Comparison of ENCODE assay signal across 18 cellular contexts in genomic region chr12:132400011-132400641, GRCh38.
DNase-seq lines count a peak whose midpoint lies in the region; ATAC-seq and TF ChIP-seq lines count a peak whose summit lies in the region.
"Had no signal": no experiment of that assay in that cellular context is flagged by ENCODE, and none has a peak within 500 bp of the region (broad histone marks: within the 10 kb centered on the region; RNA-seq: fewer than 3 reads in every experiment).

No MANE protein-coding gene starts in this region.

- no peak for TF ChIP-seq CTCF in heart right ventricle (IDR thresholded peaks at IDR 0.05)
- no peak for TF ChIP-seq CTCF in transverse colon (IDR thresholded peaks at IDR 0.05)

- WGBS in heart right ventricle, 2 donors, result 22 to 32% methylated on average over 30 to 31 of the region's 31 CpGs
- 30% methylated on average over 25 of the region's 31 CpGs; no CpG with 5 or more reads in 1 of the 2 donors for WGBS in transverse colon (ENCODE audit: low coverage in 1 of 2), 2 donors

- TF ChIP-seq EP300 in transverse colon (IDR thresholded peaks at IDR 0.05; ENCODE audit: low read depth), result no peak

- intact Hi-C loops in left ventricle myocardium superior (cut with micrococcal nuclease), result no loop called here
- intact Hi-C loops in heart right ventricle (cut with DNase I), result no loop called here
- intact Hi-C loops in transverse colon (cut with DNase I; ENCODE audit: low total_unique reads), result no loop called here

- H3K36me3 Mint-ChIP-seq in activated T-cell treated with anti-CD3 and anti-CD28 coated beads, Interleukin-2, amount 50 U/mL, for 24 hours (ENCODE audit: low read depth), result no peaks in the 10 kb centered on the region
- H3K36me3 Mint-ChIP-seq: activated CD4-positive, alpha-beta memory T cell treated with anti-CD3 and anti-CD28 coated beads for 36 hours; activated naive CD8-positive, alpha-beta T cell had no signal

- DNase-seq in left ventricle myocardium superior, result peak; percentile 19
- no peak for DNase-seq in heart right ventricle
- peak; percentile 78 for DNase-seq in NCI-H2171 treated with DMSO at 0.1 percent for 48 hours (lab: John Stamatoyannopoulos, UW)
- DNase-seq in iPS-NIHi11 (ENCODE audit: low spot score), result peak; percentile 68
- no peak for DNase-seq in transverse colon
- no peak for DNase-seq in activated T-cell treated with anti-CD3 and anti-CD28 coated beads, Interleukin-2, amount 50 U/mL, for 24 hours
- DNase-seq: activated CD4-positive, alpha-beta memory T cell treated with anti-CD3 and anti-CD28 coated beads for 36 hours; brain microvascular endothelial cell; foreskin keratinocyte; Karpas-422; NCI-H1105; NCI-H226 had no signal

- H3K9me3 Mint-ChIP-seq in activated T-cell treated with anti-CD3 and anti-CD28 coated beads, Interleukin-2, amount 50 U/mL, for 24 hours, result no peaks in the 10 kb centered on the region
- H3K9me3 Mint-ChIP-seq: activated CD4-positive, alpha-beta memory T cell treated with anti-CD3 and anti-CD28 coated beads for 36 hours; dendritic cell treated with granulocyte-macrophage colony-stimulating factor and Interleukin-4, amounts not matched to agents 40 ng/mL and 50 ng/mL, for 4 days; T-helper 1 cell treated with Interleukin-12 subunit alpha and Interleukin-12 subunit beta and Interleukin-4 antibody, amounts not matched to agents 30 μg/mL and 1 μg/mL, for 36 hours had no signal

- H3K27me3 ChIP-seq in heart right ventricle (peaks cover 18 to 90% (median 72%) of the 10 kb centered on the region in 7 donors), transverse colon (peaks cover 79% of the 10 kb centered on the region)

- no peak overlapping the region for H3K4me3 Mint-ChIP-seq in activated T-cell treated with anti-CD3 and anti-CD28 coated beads, Interleukin-2, amount 50 U/mL, for 24 hours
- H3K4me3 Mint-ChIP-seq: activated CD4-positive, alpha-beta memory T cell treated with anti-CD3 and anti-CD28 coated beads for 36 hours; activated naive CD8-positive, alpha-beta T cell; dendritic cell treated with granulocyte-macrophage colony-stimulating factor and Interleukin-4, amounts not matched to agents 40 ng/mL and 50 ng/mL, for 4 days; T-helper 1 cell treated with Interleukin-12 subunit alpha and Interleukin-12 subunit beta and Interleukin-4 antibody, amounts not matched to agents 30 μg/mL and 1 μg/mL, for 36 hours had no signal

- H3K4me1 Mint-ChIP-seq in activated T-cell treated with anti-CD3 and anti-CD28 coated beads, Interleukin-2, amount 50 U/mL, for 24 hours (ENCODE audit: low read depth), result no peaks in the 10 kb centered on the region

- H3K27ac ChIP-seq in heart right ventricle (no peak overlapping the region), transverse colon (no peak overlapping the region)
- H3K27ac ChIP-seq: brain microvascular endothelial cell, foreskin keratinocyte, RWPE1 had no signal

- no peaks in the 10 kb centered on the region for H3K9me3 ChIP-seq in heart right ventricle
- H3K9me3 ChIP-seq in transverse colon, result no peaks in the 10 kb centered on the region
- H3K9me3 ChIP-seq: HAP-1 had no signal

- no peak overlapping the region for H3K27ac Mint-ChIP-seq in activated T-cell treated with anti-CD3 and anti-CD28 coated beads, Interleukin-2, amount 50 U/mL, for 24 hours
- H3K27ac Mint-ChIP-seq: activated CD4-positive, alpha-beta memory T cell treated with anti-CD3 and anti-CD28 coated beads for 36 hours; activated naive CD8-positive, alpha-beta T cell; dendritic cell treated with granulocyte-macrophage colony-stimulating factor and Interleukin-4, amounts not matched to agents 40 ng/mL and 50 ng/mL, for 4 days; T-helper 1 cell treated with Interleukin-12 subunit alpha and Interleukin-12 subunit beta and Interleukin-4 antibody, amounts not matched to agents 30 μg/mL and 1 μg/mL, for 36 hours had no signal

- no peaks in the 10 kb centered on the region for H3K4me1 ChIP-seq in heart right ventricle
- no peaks in the 10 kb centered on the region for H3K4me1 ChIP-seq in transverse colon
- H3K4me1 ChIP-seq: foreskin keratinocyte, HAP-1 had no signal

- in situ Hi-C loops in transverse colon (cut with MboI; ENCODE audit: low pct_ligation_motif_present in 1 of 4, low pct_unique_long_range_greater_than_20kb in 1 of 4, low sequenced_read_pairs in 3 of 4), result loop anchor here (25.0 kb wide), 3 partner anchors 112 to 212 kb away; partner anchors contain the start of genes LRCOL1 (in 3 of the 4) and P2RX2 (in 3 of the 4)

- H3K36me3 ChIP-seq in heart right ventricle, result no peaks in the 10 kb centered on the region
- no peaks in the 10 kb centered on the region for H3K36me3 ChIP-seq in transverse colon
- H3K36me3 ChIP-seq: brain microvascular endothelial cell, HAP-1 had no signal

- ATAC-seq in left ventricle myocardium superior, result no peak
- no peak for ATAC-seq in heart right ventricle
- ATAC-seq in HG03139 (IDR thresholded peaks at IDR 0.05; ENCODE audit: unreplicated experiment), result no peak
- ATAC-seq: foreskin keratinocyte had no signal

- no peak for TF ChIP-seq POLR2A in transverse colon (IDR thresholded peaks at IDR 0.05)

- H3K4me3 ChIP-seq in heart right ventricle (no peak overlapping the region), transverse colon (no peak overlapping the region)
- H3K4me3 ChIP-seq: HAP-1 had no signal

- peaks cover 54% of the 10 kb centered on the region for H3K27me3 Mint-ChIP-seq in activated T-cell treated with anti-CD3 and anti-CD28 coated beads, Interleukin-2, amount 50 U/mL, for 24 hours

Comparison
In these comparisons a context has a peak if more than half of its experiments do, and no peak if none do; other contexts are left out.
1. DNase-seq: peak in left ventricle myocardium superior (single experiment), NCI-H2171 treated with DMSO at 0.1 percent for 48 hours (single experiment) and iPS-NIHi11 (single experiment); none in heart right ventricle (0 of 2), transverse colon (single experiment) and activated T-cell treated with anti-CD3 and anti-CD28 coated beads, Interleukin-2, amount 50 U/mL, for 24 hours (single experiment).